19 cellular contexts compared by ENCODE assay signal in genomic region chr20:3328501-3328900, GRCh38.
DNase-seq lines count a peak whose midpoint lies in the region; ATAC-seq and TF ChIP-seq lines count a peak whose summit lies in the region.
"Had no signal": no experiment of that assay in that cellular context is flagged by ENCODE, and none has a peak within 500 bp of the region (broad histone marks: within the 10 kb centered on the region; RNA-seq: fewer than 3 reads in every experiment).

No MANE protein-coding gene starts in this region.

- peaks cover 22% of the 10 kb centered on the region for H3K4me1 Mint-ChIP-seq in activated T-cell treated with anti-CD3 and anti-CD28 coated beads, Interleukin-2, amount 50 U/mL, for 4 hours (ENCODE audit: low read depth)
- peaks cover 35% of the 10 kb centered on the region for H3K4me1 Mint-ChIP-seq in CD4-positive, alpha-beta T cell (ENCODE audit: low read depth)
- H3K4me1 Mint-ChIP-seq in T-cell, result peaks cover 18 to 47% (median 24%) of the 10 kb centered on the region in 3 donors
- peaks cover 8% of the 10 kb centered on the region for H3K4me1 Mint-ChIP-seq in central memory CD8-positive, alpha-beta T cell

- DNase-seq in activated T-cell treated with anti-CD3 and anti-CD28 coated beads, Interleukin-2, amount 50 U/mL, for 4 hours, result no peak
- DNase-seq in activated T-cell treated with anti-CD3 and anti-CD28 coated beads, Interleukin-2, amount 50 U/mL, for 48 hours, result no peak
- DNase-seq in CD4-positive, alpha-beta T cell, result no peak
- peak in 2 of 34 experiments; percentile 4 for DNase-seq in T-cell
- no peak for DNase-seq in central memory CD8-positive, alpha-beta T cell (ENCODE audit: low spot score in 2 of 2)
- no peak for DNase-seq in stimulated activated CD4-positive, alpha-beta T cell treated with anti-CD3 and anti-CD28 coated beads, Interleukin-4, amount 100 ng/mL, for 4 hours
- DNase-seq in effector CD8-positive, alpha-beta T cell (lab: John Stamatoyannopoulos, UW), result no peak
- DNase-seq: DMS79, KG1, MV-4-11, NCI-H1417 treated with DMSO at 0.1 percent for 48 hours, NCI-H187 treated with DMSO at 0.1 percent for 48 hours, NCI-H226, NCI-H526, PC-3, RPMI8226, SIG-M5 had no signal

- CTCF ChIA-PET in CD4-positive, alpha-beta T cell (lab: Charles Lee), result no interaction called here
- CTCF ChIA-PET in T-cell (lab: Charles Lee), result interaction anchor here (0.6 to 0.7 kb wide), 3 partner anchors 12 to 346 kb away, joined by 4 to 11 read pairs (median 7); no protein-coding TSS in a partner anchor

- no peak overlapping the region for H3K27ac ChIP-seq in CD4-positive, alpha-beta T cell (ENCODE audit: low read depth, low read length)
- H3K27ac ChIP-seq: A549 had no signal

- POLR2A ChIA-PET in CD4-positive, alpha-beta T cell (lab: Charles Lee), result no interaction called here
- POLR2A ChIA-PET in T-cell (lab: Charles Lee), result no interaction called here

- ATAC-seq in activated T-cell treated with anti-CD3 and anti-CD28 coated beads, Interleukin-2, amount 50 U/mL, for 4 hours, result no peak
- peak; percentile 87 for ATAC-seq in CD4-positive, alpha-beta T cell (ENCODE audit: poor library complexity)
- ATAC-seq in T-cell (replicated peaks in 1 of 4) (peak; percentile 60 to 92 (median 82)), HG03469 (IDR thresholded peaks at IDR 0.05; ENCODE audit: unreplicated experiment) (no peak)
- peak; percentile 46 for ATAC-seq in central memory CD8-positive, alpha-beta T cell (replicated peaks; ENCODE audit: extremely low read depth, poor library complexity, severe bottlenecking)
- ATAC-seq: A549, PC-3 had no signal

- H3K27me3 Mint-ChIP-seq in activated T-cell treated with anti-CD3 and anti-CD28 coated beads, Interleukin-2, amount 50 U/mL, for 4 hours (ENCODE audit: low read depth), result no peaks in the 10 kb centered on the region
- H3K27me3 Mint-ChIP-seq in CD4-positive, alpha-beta T cell, result no peaks in the 10 kb centered on the region
- no peaks in the 10 kb centered on the region for H3K27me3 Mint-ChIP-seq in T-cell
- H3K27me3 Mint-ChIP-seq in central memory CD8-positive, alpha-beta T cell, result no peaks in the 10 kb centered on the region

- peaks cover 1% of the 10 kb centered on the region for H3K36me3 Mint-ChIP-seq in activated T-cell treated with anti-CD3 and anti-CD28 coated beads, Interleukin-2, amount 50 U/mL, for 4 hours (ENCODE audit: insufficient read depth)
- H3K36me3 Mint-ChIP-seq in CD4-positive, alpha-beta T cell (ENCODE audit: low read depth), result no peaks in the 10 kb centered on the region
- H3K36me3 Mint-ChIP-seq in T-cell, result peaks cover 18% of the 10 kb centered on the region
- H3K36me3 Mint-ChIP-seq in central memory CD8-positive, alpha-beta T cell (ENCODE audit: insufficient read depth), result peaks cover 5% of the 10 kb centered on the region

- H3K27ac Mint-ChIP-seq in CD4-positive, alpha-beta T cell, result peak overlapping the region; percentile 52
- H3K27ac Mint-ChIP-seq in T-cell, result peak overlapping the region; percentile 45 to 66
- no peak overlapping the region for H3K27ac Mint-ChIP-seq in central memory CD8-positive, alpha-beta T cell (ENCODE audit: low read depth)

- no peaks in the 10 kb centered on the region for H3K9me3 ChIP-seq in CD4-positive, alpha-beta T cell (ENCODE audit: control insufficient read depth, low read length)
- H3K9me3 ChIP-seq: A549 had no signal

- intact Hi-C loops in CD4-positive, alpha-beta T cell (cut with DNase I, micrococcal nuclease), result no loop called here

- H3K9me3 Mint-ChIP-seq in activated T-cell treated with anti-CD3 and anti-CD28 coated beads, Interleukin-2, amount 50 U/mL, for 4 hours, result no peaks in the 10 kb centered on the region
- no peaks in the 10 kb centered on the region for H3K9me3 Mint-ChIP-seq in CD4-positive, alpha-beta T cell
- H3K9me3 Mint-ChIP-seq in T-cell, result no peaks in the 10 kb centered on the region
- H3K9me3 Mint-ChIP-seq in central memory CD8-positive, alpha-beta T cell, result no peaks in the 10 kb centered on the region

- peak overlapping the region; percentile 45 for H3K4me3 Mint-ChIP-seq in activated T-cell treated with anti-CD3 and anti-CD28 coated beads, Interleukin-2, amount 50 U/mL, for 4 hours
- H3K4me3 Mint-ChIP-seq in CD4-positive, alpha-beta T cell, result peak overlapping the region; percentile 5
- peak overlapping the region in 2 of 3 donors; percentile 22 to 60 for H3K4me3 Mint-ChIP-seq in T-cell
- no peak overlapping the region for H3K4me3 Mint-ChIP-seq in central memory CD8-positive, alpha-beta T cell

- TF ChIP-seq CTCF in CD4-positive, alpha-beta T cell (IDR thresholded peaks at IDR 0.05), result no peak

- H3K27me3 ChIP-seq in CD4-positive, alpha-beta T cell (ENCODE audit: control insufficient read depth, insufficient read depth, low read length), result no peaks in the 10 kb centered on the region

Comparison
In these comparisons a context has a peak if more than half of its experiments do, and no peak if none do; other contexts are left out.
1. ATAC-seq: peak in CD4-positive, alpha-beta T cell (single experiment), T-cell (4 of 4) and central memory CD8-positive, alpha-beta T cell (single experiment); none in activated T-cell treated with anti-CD3 and anti-CD28 coated beads, Interleukin-2, amount 50 U/mL, for 4 hours (0 of 2) and HG03469 (single experiment).